In the genomic region with DNA sequence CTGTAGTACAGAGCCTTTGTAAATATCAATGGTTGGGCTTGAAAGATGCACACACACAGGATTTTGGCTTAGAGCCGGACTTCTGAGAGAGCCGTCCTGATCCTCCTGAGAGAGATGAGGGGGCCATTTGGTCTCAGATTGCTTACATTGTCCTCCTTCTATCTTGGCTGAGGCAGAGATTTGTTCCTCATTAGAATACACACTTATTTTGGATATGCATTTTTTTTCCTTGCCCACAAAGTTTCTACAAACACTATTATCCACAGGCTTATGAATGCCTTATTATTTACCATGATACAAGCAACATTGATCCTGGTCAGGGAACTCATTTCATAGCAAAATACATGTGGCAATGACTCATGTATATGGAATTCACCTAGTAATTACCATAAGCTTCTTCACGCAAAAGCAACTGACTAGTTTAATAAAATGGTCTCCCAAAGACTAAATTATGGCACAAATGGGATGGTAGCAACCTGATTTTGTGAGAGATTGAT, we compare ENCODE assay signal across 13 cellular contexts.
DNase-seq lines count a peak whose midpoint lies in the region; ATAC-seq and TF ChIP-seq lines count a peak whose summit lies in the region.
"Had no signal": no experiment of that assay in that cellular context is flagged by ENCODE, and none has a peak within 500 bp of the region (broad histone marks: within the 10 kb centered on the region; RNA-seq: fewer than 3 reads in every experiment).

No MANE protein-coding gene starts in this region.

- ATAC-seq in GM18511 (IDR thresholded peaks at IDR 0.05; ENCODE audit: unreplicated experiment), result no peak

- H3K27me3 ChIP-seq in neuron (ENCODE audit: insufficient read depth, low read length) (no peaks in the 10 kb centered on the region), sigmoid colon (no peaks in the 10 kb centered on the region), prostate gland (replicated peaks; ENCODE audit: insufficient read depth) (no peaks in the 10 kb centered on the region)

- no peak for TF ChIP-seq EP300 in sigmoid colon (IDR thresholded peaks at IDR 0.05)

- TF ChIP-seq POLR2A in sigmoid colon (IDR thresholded peaks at IDR 0.05) (no peak), prostate gland (IDR thresholded peaks at IDR 0.05) (no peak)

- intact Hi-C loops in sigmoid colon (cut with DNase I), result no loop called here
- intact Hi-C loops in prostate gland (cut with DNase I), result no loop called here

- peak; percentile 72 for DNase-seq in EL
- peak; percentile 77 for DNase-seq in LHCN-M2 (ENCODE audit: low read depth)
- DNase-seq in dedifferentiated amniotic fluid mesenchymal stem cell (ENCODE audit: extremely low spot score), result peak; percentile 41
- no peak for DNase-seq in sigmoid colon
- no peak for DNase-seq in NCI-H510A treated with DMSO at 0.1 percent for 48 hours (lab: John Stamatoyannopoulos, UW)
- no peak for DNase-seq in prostate gland (ENCODE audit: low spot score)
- DNase-seq: activated T-cell treated with anti-CD3 and anti-CD28 coated beads, Interleukin-2, amount 50 U/mL, for 24 hours; central memory CD4-positive, alpha-beta T cell; NCI-H1105; small intestine; stimulated activated CD8-positive, alpha-beta memory T cell treated with anti-CD3 and anti-CD28 coated beads, Interleukin-4, amount 100 ng/mL, for 48 hours had no signal

- H3K4me1 ChIP-seq in neuron (ENCODE audit: insufficient read depth, low read length) (peaks cover 6% of the 10 kb centered on the region), sigmoid colon (no peaks in the 10 kb centered on the region), prostate gland (replicated peaks) (no peaks in the 10 kb centered on the region)

- 76 to 82% methylated on average over 3 of the region's 3 CpGs for WGBS in sigmoid colon, 2 donors
- 80% methylated on average over 3 of the region's 3 CpGs for WGBS in prostate gland

- H2AFZ ChIP-seq in neuron (ENCODE audit: low read depth, low read length), result peak overlapping the region; percentile 14

- H3K4me3 ChIP-seq in neuron (ENCODE audit: low read length) (no peak overlapping the region), sigmoid colon (no peak overlapping the region), prostate gland (no peak overlapping the region)

- H3K9me3 ChIP-seq in neuron (ENCODE audit: low read length) (no peaks in the 10 kb centered on the region), sigmoid colon (no peaks in the 10 kb centered on the region), prostate gland (no peaks in the 10 kb centered on the region)

- no peaks in the 10 kb centered on the region for H3K36me3 ChIP-seq in neuron (ENCODE audit: insufficient read depth, low read length)
- H3K36me3 ChIP-seq in sigmoid colon, result no peaks in the 10 kb centered on the region
- no peaks in the 10 kb centered on the region for H3K36me3 ChIP-seq in prostate gland

- no peak overlapping the region for H3K27ac ChIP-seq in sigmoid colon
- no peak overlapping the region for H3K27ac ChIP-seq in prostate gland

- no peak for TF ChIP-seq CTCF in sigmoid colon (IDR thresholded peaks at IDR 0.05)
- no peak for TF ChIP-seq CTCF in prostate gland (IDR thresholded peaks at IDR 0.05)

Comparison
In these comparisons a context has a peak if more than half of its experiments do, and no peak if none do; other contexts are left out.
1. DNase-seq: peak in EL (single experiment), LHCN-M2 (single experiment) and dedifferentiated amniotic fluid mesenchymal stem cell (single experiment); none in sigmoid colon (single experiment), NCI-H510A treated with DMSO at 0.1 percent for 48 hours (single experiment) and prostate gland (single experiment).